Comparison of ENCODE assay signal across 28 cellular contexts in the genomic region with DNA sequence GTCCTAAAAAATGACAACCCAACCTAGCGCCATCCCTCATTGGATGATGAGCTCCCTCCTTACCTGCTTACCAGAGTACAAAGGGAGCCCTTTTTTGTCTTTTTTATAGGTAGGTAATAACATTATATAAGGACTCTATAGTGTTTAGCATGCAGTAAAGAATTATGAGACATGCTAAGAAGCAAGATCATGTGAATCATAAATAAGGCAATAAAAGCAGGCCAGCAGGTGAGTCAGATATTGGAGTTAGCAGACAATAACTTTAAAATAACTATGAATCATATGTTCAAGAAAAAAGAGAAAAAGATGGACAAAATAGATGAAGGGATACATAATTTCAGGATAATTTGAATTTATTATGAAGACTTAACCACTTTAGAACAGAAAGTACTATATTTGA.
DNase-seq lines count a peak whose midpoint lies in the region; ATAC-seq and TF ChIP-seq lines count a peak whose summit lies in the region.
"Had no signal": no experiment of that assay in that cellular context is flagged by ENCODE, and none has a peak within 500 bp of the region (broad histone marks: within the 10 kb centered on the region; RNA-seq: fewer than 3 reads in every experiment).

No MANE protein-coding gene starts in this region.

- no peaks in the 10 kb centered on the region for H3K9me3 ChIP-seq in hepatocyte (ENCODE audit: low read depth)
- H3K9me3 ChIP-seq in ascending aorta: no peaks in the 10 kb centered on the region
- H3K9me3 ChIP-seq: BLaER1 had no signal

- no peak overlapping the region for H3K4me3 Mint-ChIP-seq in IgD-negative memory B cell
- no peak overlapping the region for H3K4me3 Mint-ChIP-seq in activated naive CD8-positive, alpha-beta T cell treated with anti-CD3 and anti-CD28 coated beads, Interleukin-2, amount 50 U/mL, for 24 hours
- no peak overlapping the region for H3K4me3 Mint-ChIP-seq in activated CD8-positive, alpha-beta memory T cell treated with anti-CD3 and anti-CD28 coated beads, Interleukin-2, amount 10 ng/mL, durations not matched to agents 7 days and 5 days
- H3K4me3 Mint-ChIP-seq: activated naive CD4-positive, alpha-beta T cell treated with anti-CD3 and anti-CD28 coated beads for 36 hours; activated T-cell treated with anti-CD3 and anti-CD28 coated beads, Interleukin-2, amount 50 U/mL, for 72 hours; endodermal cell; naive thymus-derived CD8-positive, alpha-beta T cell had no signal

- no peaks in the 10 kb centered on the region for H3K79me2 ChIP-seq in hepatocyte

- ATAC-seq in activated naive CD8-positive, alpha-beta T cell treated with anti-CD3 and anti-CD28 coated beads, Interleukin-2, amount 50 U/mL, for 24 hours: no peak
- ATAC-seq in HG02588 (IDR thresholded peaks at IDR 0.05; ENCODE audit: unreplicated experiment): no peak
- ATAC-seq in activated CD8-positive, alpha-beta memory T cell treated with anti-CD3 and anti-CD28 coated beads, Interleukin-2, amount 10 ng/mL, durations not matched to agents 7 days and 5 days: no peak
- ATAC-seq: activated T-cell treated with anti-CD3 and anti-CD28 coated beads, Interleukin-2, amount 50 U/mL, for 72 hours; left ventricle myocardium superior; naive thymus-derived CD8-positive, alpha-beta T cell had no signal

- CTCF ChIA-PET in activated CD8-positive, alpha-beta memory T cell treated with anti-CD3 and anti-CD28 coated beads, Interleukin-2, amount 10 ng/mL, durations not matched to agents 7 days and 5 days (lab: Charles Lee): interaction anchor here (0.8 kb wide), 1 partner anchor 19 kb away, joined by 3 read pairs; no protein-coding TSS in a partner anchor

- WGBS in hepatocyte (ENCODE audit: low lambda C conversion rate, missing lambda C conversion rate): 100% methylated on average over 1 of the region's 1 CpG

- no peaks in the 10 kb centered on the region for H3K27me3 ChIP-seq in hepatocyte
- no peaks in the 10 kb centered on the region for H3K27me3 ChIP-seq in ascending aorta
- H3K27me3 ChIP-seq: BLaER1, MG63 had no signal

- intact Hi-C loops in ascending aorta (cut with DNase I): no loop called here

- TF ChIP-seq CTCF in hepatocyte (IDR thresholded peaks at IDR 0.05; ENCODE audit: poor library complexity) (no peak), ascending aorta (IDR thresholded peaks at IDR 0.05) (no peak)

- H2AFZ ChIP-seq in hepatocyte: no peak overlapping the region

- H4K20me1 ChIP-seq in hepatocyte (ENCODE audit: insufficient read depth, poor library complexity, severe bottlenecking): no peaks in the 10 kb centered on the region

- H3K4me1 ChIP-seq in hepatocyte (ENCODE audit: insufficient read depth): no peaks in the 10 kb centered on the region
- H3K4me1 ChIP-seq in ascending aorta: no peaks in the 10 kb centered on the region

- peaks cover 11% of the 10 kb centered on the region for H3K36me3 Mint-ChIP-seq in IgD-negative memory B cell
- peaks cover 16% of the 10 kb centered on the region for H3K36me3 Mint-ChIP-seq in activated naive CD8-positive, alpha-beta T cell treated with anti-CD3 and anti-CD28 coated beads, Interleukin-2, amount 50 U/mL, for 24 hours (ENCODE audit: low read depth)
- H3K36me3 Mint-ChIP-seq in activated CD8-positive, alpha-beta memory T cell treated with anti-CD3 and anti-CD28 coated beads, Interleukin-2, amount 10 ng/mL, durations not matched to agents 7 days and 5 days: peaks cover 35% of the 10 kb centered on the region

- H3K9me3 Mint-ChIP-seq in IgD-negative memory B cell: no peaks in the 10 kb centered on the region
- no peaks in the 10 kb centered on the region for H3K9me3 Mint-ChIP-seq in activated naive CD8-positive, alpha-beta T cell treated with anti-CD3 and anti-CD28 coated beads, Interleukin-2, amount 50 U/mL, for 24 hours
- no peaks in the 10 kb centered on the region for H3K9me3 Mint-ChIP-seq in activated CD8-positive, alpha-beta memory T cell treated with anti-CD3 and anti-CD28 coated beads, Interleukin-2, amount 10 ng/mL, durations not matched to agents 7 days and 5 days (ENCODE audit: low read depth)
- H3K9me3 Mint-ChIP-seq: activated naive CD4-positive, alpha-beta T cell treated with anti-CD3 and anti-CD28 coated beads for 36 hours; activated T-cell treated with anti-CD3 and anti-CD28 coated beads, Interleukin-2, amount 50 U/mL, for 72 hours; endodermal cell; naive thymus-derived CD8-positive, alpha-beta T cell had no signal

- H3K4me3 ChIP-seq in hepatocyte (no peak overlapping the region), ascending aorta (no peak overlapping the region)
- H3K4me3 ChIP-seq: BLaER1, MG63 had no signal

- H3K4me2 ChIP-seq in hepatocyte: no peak overlapping the region
- H3K4me2 ChIP-seq: BLaER1 had no signal

- H3K36me3 ChIP-seq in hepatocyte (replicated peaks; ENCODE audit: insufficient read depth, low read depth) (no peaks in the 10 kb centered on the region), ascending aorta (no peaks in the 10 kb centered on the region)
- H3K36me3 ChIP-seq: MG63 had no signal

- H3K27ac Mint-ChIP-seq in IgD-negative memory B cell: peak overlapping the region in 2 of 3 donors; percentile 0 to 11
- peak overlapping the region; percentile 72 for H3K27ac Mint-ChIP-seq in activated naive CD8-positive, alpha-beta T cell treated with anti-CD3 and anti-CD28 coated beads, Interleukin-2, amount 50 U/mL, for 24 hours
- no peak overlapping the region for H3K27ac Mint-ChIP-seq in activated CD8-positive, alpha-beta memory T cell treated with anti-CD3 and anti-CD28 coated beads, Interleukin-2, amount 10 ng/mL, durations not matched to agents 7 days and 5 days
- H3K27ac Mint-ChIP-seq: activated naive CD4-positive, alpha-beta T cell treated with anti-CD3 and anti-CD28 coated beads for 36 hours; activated T-cell treated with anti-CD3 and anti-CD28 coated beads, Interleukin-2, amount 50 U/mL, for 72 hours; endodermal cell had no signal

- DNase-seq in ELR (ENCODE audit: low read depth): peak; percentile 49
- no peak for DNase-seq in activated naive CD8-positive, alpha-beta T cell treated with anti-CD3 and anti-CD28 coated beads, Interleukin-2, amount 50 U/mL, for 24 hours
- no peak for DNase-seq in hepatocyte (ENCODE audit: low spot score)
- DNase-seq in cortex of kidney (lab: John Stamatoyannopoulos, UW): no peak
- no peak for DNase-seq in ascending aorta (ENCODE audit: low spot score in 2 of 2)
- DNase-seq in activated CD8-positive, alpha-beta memory T cell treated with anti-CD3 and anti-CD28 coated beads, Interleukin-2, amount 10 ng/mL, durations not matched to agents 7 days and 5 days: no peak
- DNase-seq: activated CD4-positive, alpha-beta T cell treated with anti-CD3 and anti-CD28 coated beads for 1 hour; activated naive CD4-positive, alpha-beta T cell treated with anti-CD3 and anti-CD28 coated beads for 36 hours; activated T-cell treated with anti-CD3 and anti-CD28 coated beads, Interleukin-2, amount 50 U/mL, for 72 hours; amniotic stem cell; endodermal cell; glutamatergic neuron; H7; islet precursor cell; left ventricle myocardium superior; midbrain; naive thymus-derived CD8-positive, alpha-beta T cell; NCI-H1417; NCI-H2081 treated with DMSO at 0.1 percent for 48 hours; NCI-H345; NCI-H748 treated with DMSO at 0.1 percent for 48 hours; nucleus accumbens; small intestine; stimulated activated CD4-positive, alpha-beta T cell treated with anti-CD3 and anti-CD28 coated beads, Interleukin-1b, Interleukin-23, amount 100 ng/mL, for 48 hours had no signal

- no peaks in the 10 kb centered on the region for H3K27me3 Mint-ChIP-seq in IgD-negative memory B cell
- H3K27me3 Mint-ChIP-seq in activated naive CD8-positive, alpha-beta T cell treated with anti-CD3 and anti-CD28 coated beads, Interleukin-2, amount 50 U/mL, for 24 hours: no peaks in the 10 kb centered on the region
- no peaks in the 10 kb centered on the region for H3K27me3 Mint-ChIP-seq in activated CD8-positive, alpha-beta memory T cell treated with anti-CD3 and anti-CD28 coated beads, Interleukin-2, amount 10 ng/mL, durations not matched to agents 7 days and 5 days
- H3K27me3 Mint-ChIP-seq: naive thymus-derived CD8-positive, alpha-beta T cell had no signal

- peaks cover 38 to 55% (median 42%) of the 10 kb centered on the region in 3 donors for H3K4me1 Mint-ChIP-seq in IgD-negative memory B cell
- H3K4me1 Mint-ChIP-seq in activated naive CD8-positive, alpha-beta T cell treated with anti-CD3 and anti-CD28 coated beads, Interleukin-2, amount 50 U/mL, for 24 hours: peaks cover 35% of the 10 kb centered on the region
- H3K4me1 Mint-ChIP-seq in activated CD8-positive, alpha-beta memory T cell treated with anti-CD3 and anti-CD28 coated beads, Interleukin-2, amount 10 ng/mL, durations not matched to agents 7 days and 5 days: peaks cover 15% of the 10 kb centered on the region

- H3K9me2 ChIP-seq in hepatocyte (replicated peaks; ENCODE audit: insufficient read depth): no peaks in the 10 kb centered on the region

- H3K27ac ChIP-seq in hepatocyte (peak overlapping the region; percentile 23), ascending aorta (no peak overlapping the region)
- H3K27ac ChIP-seq: BLaER1 had no signal
